9 cellular contexts compared by ENCODE assay signal in genomic region chr14:97943619-97944018, GRCh38.
"Had no signal": no experiment of that assay in that cellular context is flagged by ENCODE, and none has a peak within 500 bp of the region (broad histone marks: within the 10 kb centered on the region; RNA-seq: fewer than 3 reads in every experiment).

No MANE protein-coding gene starts in this region.

- H3K4me1 ChIP-seq: parathyroid adenoma, SJSA1 had no signal

- H3K27ac ChIP-seq: coronary artery, parathyroid adenoma, SJSA1 had no signal

- H3K27me3 Mint-ChIP-seq: activated CD8-positive, alpha-beta memory T cell treated with anti-CD3 and anti-CD28 coated beads, Interleukin-2, amount 10 ng/mL, durations not matched to agents 7 days and 5 days; naive B cell had no signal

- H3K4me3 ChIP-seq: coronary artery, SJSA1 had no signal

- H3K79me2 ChIP-seq: parathyroid adenoma had no signal

- ATAC-seq: activated CD8-positive, alpha-beta memory T cell treated with anti-CD3 and anti-CD28 coated beads, Interleukin-2, amount 10 ng/mL, durations not matched to agents 7 days and 5 days had no signal

- H3K36me3 Mint-ChIP-seq: naive B cell, type B pancreatic cell had no signal

- H3K27me3 ChIP-seq: SJSA1 had no signal

- H2AFZ ChIP-seq: parathyroid adenoma had no signal

- H3K27ac Mint-ChIP-seq: activated CD8-positive, alpha-beta memory T cell treated with anti-CD3 and anti-CD28 coated beads, Interleukin-2, amount 10 ng/mL, durations not matched to agents 7 days and 5 days; type B pancreatic cell had no signal

- DNase-seq: activated CD8-positive, alpha-beta memory T cell treated with anti-CD3 and anti-CD28 coated beads, Interleukin-2, amount 10 ng/mL, durations not matched to agents 7 days and 5 days; central memory CD4-positive, alpha-beta T cell; effector CD4-positive, alpha-beta T cell; foreskin melanocyte; naive B cell had no signal

- H3K4me1 Mint-ChIP-seq: naive B cell had no signal

- H3K9me3 ChIP-seq: SJSA1 had no signal

- H3K4me3 Mint-ChIP-seq: activated CD8-positive, alpha-beta memory T cell treated with anti-CD3 and anti-CD28 coated beads, Interleukin-2, amount 10 ng/mL, durations not matched to agents 7 days and 5 days; naive B cell; type B pancreatic cell had no signal

- H3K36me3 ChIP-seq: SJSA1 had no signal
